8 cellular contexts compared by ENCODE assay signal in the genomic region with DNA sequence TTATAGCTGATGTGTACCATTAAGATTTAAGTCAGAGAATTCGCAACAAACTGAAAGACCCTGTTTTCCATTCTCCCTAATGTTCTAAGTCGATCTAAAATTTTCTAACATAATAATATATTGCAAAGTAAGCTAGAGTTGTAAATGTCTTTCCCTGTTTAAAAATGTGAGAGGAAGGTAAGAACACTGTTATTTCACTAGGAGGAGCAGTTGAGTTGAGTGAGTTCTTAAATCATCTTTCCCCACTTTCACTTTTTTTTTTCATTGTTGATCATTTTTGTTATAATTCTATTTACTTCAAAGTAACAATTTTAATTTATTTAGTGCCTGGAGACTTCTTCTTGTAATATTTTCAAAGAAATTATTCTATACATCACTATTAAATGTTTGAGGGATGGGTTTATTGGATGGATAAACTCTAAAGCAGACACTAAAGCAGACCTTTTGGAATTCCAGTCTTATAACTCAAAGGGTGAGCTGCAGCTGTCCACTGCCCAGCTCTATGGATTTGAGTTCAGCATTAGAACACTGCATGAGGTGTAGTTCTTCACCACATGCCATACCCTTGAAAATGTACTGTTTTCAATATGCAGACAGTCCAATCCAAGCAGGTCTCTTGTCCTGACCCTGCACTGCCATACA.
DNase-seq lines count a peak whose midpoint lies in the region; ATAC-seq and TF ChIP-seq lines count a peak whose summit lies in the region.

No MANE protein-coding gene starts in this region.

- H3K4me1 Mint-ChIP-seq in immature natural killer cell, result peaks cover 0 to 10% of the 10 kb centered on the region in 2 donors

- no peak overlapping the region for H3K4me3 Mint-ChIP-seq in immature natural killer cell

- intact Hi-C loops in heart left ventricle (cut with DNase I), result loop anchor here (5.0 to 10.0 kb wide), 9 partner anchors 182 to 802 kb away; a partner anchor contains a TSS
- intact Hi-C loops in left cardiac atrium (cut with DNase I), result loop anchor here (5.0 to 10.0 kb wide), 2 partner anchors 179 to 702 kb away; a partner anchor contains a TSS

- H3K79me2 ChIP-seq in osteoblast (ENCODE audit: insufficient read depth, low read length), result no peaks in the 10 kb centered on the region

- 48 to 64% (median 58%) methylated on average over 2 of the region's 2 CpGs for WGBS in heart left ventricle, 4 donors

- DNase-seq in heart left ventricle (no peak), left cardiac atrium (no peak), NCI-H2227 (lab: John Stamatoyannopoulos, UW; ENCODE audit: unreplicated experiment) (peak; percentile 28), coronary artery (ENCODE audit: low spot score) (no peak), osteoblast (ENCODE audit: insufficient read length, low spot score, missing footprints) (no peak), NCI-H187 treated with DMSO at 0.1 percent for 48 hours (lab: John Stamatoyannopoulos, UW) (no peak), immature natural killer cell (no peak)
- DNase-seq in activated CD4-positive, alpha-beta T cell treated with anti-CD3 and anti-CD28 coated beads, Interleukin-2, amount 50 U/mL, for 48 hours, result no peak

- peak overlapping the region in 7 of 12 donors; percentile 11 to 68 (median 48) for H3K27ac ChIP-seq in heart left ventricle
- peak overlapping the region; percentile 23 to 71 for H3K27ac ChIP-seq in coronary artery
- peak overlapping the region; percentile 40 for H3K27ac ChIP-seq in osteoblast (ENCODE audit: low read depth, low read length)

- TF ChIP-seq POLR2A in heart left ventricle (IDR thresholded peaks at IDR 0.05), result no peak

- H3K27ac Mint-ChIP-seq in immature natural killer cell, result no peak overlapping the region

- H3K4me2 ChIP-seq in osteoblast (ENCODE audit: insufficient read depth, low read length), result peak overlapping the region; percentile 67

- H3K9me3 ChIP-seq in heart left ventricle (no peaks in the 10 kb centered on the region), osteoblast (ENCODE audit: low read depth, low read length) (no peaks in the 10 kb centered on the region)

- peaks cover 0 to 44% (median 25%) of the 10 kb centered on the region in 12 donors for H3K4me1 ChIP-seq in heart left ventricle
- peaks cover 55% of the 10 kb centered on the region for H3K4me1 ChIP-seq in osteoblast (ENCODE audit: insufficient read depth, low read length)

- H3K27me3 ChIP-seq in heart left ventricle, result no peaks in the 10 kb centered on the region
- no peaks in the 10 kb centered on the region for H3K27me3 ChIP-seq in osteoblast (ENCODE audit: insufficient read depth, low read length)

- no peaks in the 10 kb centered on the region for H3K36me3 Mint-ChIP-seq in immature natural killer cell

- H2AFZ ChIP-seq in osteoblast (ENCODE audit: low read length), result no peak overlapping the region

- H3K4me3 ChIP-seq in heart left ventricle, result no peak overlapping the region
- no peak overlapping the region for H3K4me3 ChIP-seq in coronary artery
- no peak overlapping the region for H3K4me3 ChIP-seq in osteoblast (ENCODE audit: insufficient read depth, low read length)

- ATAC-seq in heart left ventricle, result peak in 1 of 4 donors; percentile 55
- ATAC-seq in left cardiac atrium, result no peak

- H4K20me1 ChIP-seq in osteoblast (ENCODE audit: insufficient read depth, low read length), result no peaks in the 10 kb centered on the region

- H3K9me3 Mint-ChIP-seq in immature natural killer cell, result peaks cover 0 to 2% (median 0%) of the 10 kb centered on the region in 6 donors

- H3K36me3 ChIP-seq in heart left ventricle (no peaks in the 10 kb centered on the region), osteoblast (ENCODE audit: insufficient read depth, low read length) (no peaks in the 10 kb centered on the region)

- H3K27me3 Mint-ChIP-seq in immature natural killer cell (ENCODE audit: low read depth in 3 of 3), result peaks cover 0 to 2% (median 0%) of the 10 kb centered on the region in 3 donors

- peak; percentile 30 to 71 (median 56) for TF ChIP-seq CTCF in heart left ventricle (IDR thresholded peaks at IDR 0.05)
- peak; percentile 20 for TF ChIP-seq CTCF in coronary artery (IDR thresholded peaks at IDR 0.05)
- TF ChIP-seq CTCF in osteoblast (IDR thresholded peaks at IDR 0.05; ENCODE audit: extremely low read depth, low read depth, low read length), result peak; percentile 65
